Comparison of ENCODE assay signal across 10 cellular contexts in genomic region chr21:43211085-43212071, GRCh38. TPM values are rescaled to one million over a fixed set of nuclear protein-coding genes. Genes with fewer than 3 reads are reported as not detected.
DNase-seq lines count a peak whose midpoint lies in the region; ATAC-seq and TF ChIP-seq lines count a peak whose summit lies in the region.
"Had no signal": no experiment of that assay in that cellular context is flagged by ENCODE, and none has a peak within 500 bp of the region (broad histone marks: within the 10 kb centered on the region; RNA-seq: fewer than 3 reads in every experiment).

No MANE protein-coding gene starts in this region.

- no peak for ATAC-seq in GM18870 (IDR thresholded peaks at IDR 0.05; ENCODE audit: unreplicated experiment)
- ATAC-seq in naive thymus-derived CD4-positive, alpha-beta T cell = no peak

- H3K27me3 Mint-ChIP-seq in naive thymus-derived CD4-positive, alpha-beta T cell = peaks cover 0 to 14% (median 4%) of the 10 kb centered on the region in 5 donors

- H3K36me3 Mint-ChIP-seq in naive thymus-derived CD4-positive, alpha-beta T cell = no peaks in the 10 kb centered on the region
- H3K36me3 Mint-ChIP-seq: brain had no signal

- POLR2A ChIA-PET in GM10248 (lab: Yijun Ruan, JAX) = no interaction called here
- POLR2A ChIA-PET in naive thymus-derived CD4-positive, alpha-beta T cell (lab: Charles Lee) = no interaction called here

- no peaks in the 10 kb centered on the region for H3K9me3 Mint-ChIP-seq in naive thymus-derived CD4-positive, alpha-beta T cell

- intact Hi-C loops in posterior vena cava (cut with DNase I) = no loop called here
- intact Hi-C loops in naive thymus-derived CD4-positive, alpha-beta T cell (cut with micrococcal nuclease) = no loop called here

- H3K27ac ChIP-seq in cardiac muscle cell = no peak overlapping the region
- no peak overlapping the region for H3K27ac ChIP-seq in naive thymus-derived CD4-positive, alpha-beta T cell (ENCODE audit: low read depth, low read length)

- CTCF ChIA-PET in GM10248 (lab: Yijun Ruan, JAX) = interaction anchor here (1.2 to 1.4 kb wide), 2 partner anchors 55 to 61 kb away, joined by 3 read pairs; no protein-coding TSS in a partner anchor
- CTCF ChIA-PET in naive thymus-derived CD4-positive, alpha-beta T cell (lab: Charles Lee) = no interaction called here

- H3K9me3 ChIP-seq in NT2/D1 (ENCODE audit: insufficient read depth, low read length) = no peaks in the 10 kb centered on the region
- no peaks in the 10 kb centered on the region for H3K9me3 ChIP-seq in cardiac muscle cell (ENCODE audit: low read depth)
- H3K9me3 ChIP-seq in naive thymus-derived CD4-positive, alpha-beta T cell (ENCODE audit: control insufficient read depth in 2 of 3, low read length in 3 of 3) = no peaks in the 10 kb centered on the region

- H3K27ac Mint-ChIP-seq in naive thymus-derived CD4-positive, alpha-beta T cell = peak overlapping the region in 1 of 9 donors; percentile 25

- peak overlapping the region; percentile 46 for H3K9ac ChIP-seq in NT2/D1 (ENCODE audit: insufficient read length, low read depth)

- peak; percentile 3 for TF ChIP-seq CTCF in GM12873 (IDR thresholded peaks at IDR 0.05; ENCODE audit: insufficient read depth, low read depth, low read length, missing control alignments)
- peak; percentile 11 for TF ChIP-seq CTCF in cardiac muscle cell (IDR thresholded peaks at IDR 0.05; ENCODE audit: low read depth, low read length)
- TF ChIP-seq CTCF in GM10248 (IDR thresholded peaks at IDR 0.05; ENCODE audit: control extremely low read depth, extremely low read depth, low read depth, missing control alignments) = no peak

- DNase-seq in NT2/D1 (ENCODE audit: low read depth, low spot score) (peak; percentile 40), cardiac muscle cell (ENCODE audit: low read depth in 1 of 2, low spot score in 1 of 2) (peak in 1 of 2 donors; percentile 41), posterior vena cava (ENCODE audit: low spot score) (peak; percentile 73), GM10248 (ENCODE audit: extremely low spot score) (no peak)
- DNase-seq in naive thymus-derived CD4-positive, alpha-beta T cell = no peak
- no peak for DNase-seq in effector CD4-positive, alpha-beta T cell

- H3K4me1 Mint-ChIP-seq in naive thymus-derived CD4-positive, alpha-beta T cell = no peaks in the 10 kb centered on the region
- H3K4me1 Mint-ChIP-seq: brain had no signal

- H3K27me3 ChIP-seq in NT2/D1 (ENCODE audit: insufficient read depth, insufficient read length) = no peaks in the 10 kb centered on the region
- H3K27me3 ChIP-seq in cardiac muscle cell = no peaks in the 10 kb centered on the region
- no peaks in the 10 kb centered on the region for H3K27me3 ChIP-seq in naive thymus-derived CD4-positive, alpha-beta T cell (ENCODE audit: control insufficient read depth in 2 of 2, insufficient read depth in 2 of 2, low read length in 2 of 2)

- no peak overlapping the region for H3K4me3 ChIP-seq in NT2/D1 (ENCODE audit: insufficient read length, low read depth)
- H3K4me3 ChIP-seq in cardiac muscle cell = no peak overlapping the region
- H3K4me3 ChIP-seq in naive thymus-derived CD4-positive, alpha-beta T cell (ENCODE audit: low read length) = no peak overlapping the region

- no peak overlapping the region for H3K4me3 Mint-ChIP-seq in naive thymus-derived CD4-positive, alpha-beta T cell
- H3K4me3 Mint-ChIP-seq: brain had no signal

- H3K4me1 ChIP-seq in NT2/D1 (ENCODE audit: insufficient read depth, insufficient read length) = peaks cover 14% of the 10 kb centered on the region
- H3K4me1 ChIP-seq in cardiac muscle cell (ENCODE audit: low read depth) = no peaks in the 10 kb centered on the region
- no peaks in the 10 kb centered on the region for H3K4me1 ChIP-seq in naive thymus-derived CD4-positive, alpha-beta T cell (ENCODE audit: control insufficient read depth in 2 of 2, insufficient read depth in 2 of 2, low read length in 2 of 2)

- H3K36me3 ChIP-seq in NT2/D1 (ENCODE audit: insufficient read depth, insufficient read length, low read length) (no peaks in the 10 kb centered on the region), cardiac muscle cell (no peaks in the 10 kb centered on the region)
- no peaks in the 10 kb centered on the region for H3K36me3 ChIP-seq in naive thymus-derived CD4-positive, alpha-beta T cell (ENCODE audit: control insufficient read depth in 2 of 3, insufficient read depth in 3 of 3, low read length in 3 of 3)

RNA-seq across cellular contexts. Expression of gene CRYAA, which starts 42.6 kb away (rescaled TPM):
- total RNA-seq in cardiac muscle cell (not detected in 2 replicates), posterior vena cava (not detected)
- not detected in 2 replicates for polyA plus RNA-seq in cardiac muscle cell
- total RNA-seq in naive thymus-derived CD4-positive, alpha-beta T cell = not detected
- polyA plus RNA-seq in naive thymus-derived CD4-positive, alpha-beta T cell = not detected
- total RNA-seq: T-helper 1 cell treated with Interleukin-12 subunit alpha and Interleukin-12 subunit beta and Interleukin-4 antibody, amounts not matched to agents 30 ng/mL and 1 ng/mL, for 36 hours had no signal

Comparison
In these comparisons a context has a peak if more than half of its experiments do, and no peak if none do; other contexts are left out.
1. DNase-seq: peak in NT2/D1 (single experiment) and posterior vena cava (single experiment); none in GM10248 (single experiment), naive thymus-derived CD4-positive, alpha-beta T cell (0 of 9) and effector CD4-positive, alpha-beta T cell (single experiment).